22 cellular contexts compared by ENCODE assay signal in genomic region chr9:10130061-10130675, GRCh38.
"Had no signal": no experiment of that assay in that cellular context is flagged by ENCODE, and none has a peak within 500 bp of the region (broad histone marks: within the 10 kb centered on the region; RNA-seq: fewer than 3 reads in every experiment).

No MANE protein-coding gene starts in this region.

- H3K27ac ChIP-seq: esophagus muscularis mucosa, spleen, tibial nerve had no signal

- H3K36me3 Mint-ChIP-seq: activated naive CD4-positive, alpha-beta T cell treated with anti-CD3 and anti-CD28 coated beads, Interleukin-2, amount 50 U/mL, for 24 hours; naive thymus-derived CD8-positive, alpha-beta T cell; WTC11 had no signal

- H3K27me3 Mint-ChIP-seq: activated CD4-positive, alpha-beta T cell treated with anti-CD3 and anti-CD28 coated beads, Interleukin-2, amount 10 ng/mL, durations not matched to agents 7 days and 5 days; activated CD8-positive, alpha-beta T cell treated with anti-CD3 and anti-CD28 coated beads for 36 hours; activated naive CD4-positive, alpha-beta T cell treated with anti-CD3 and anti-CD28 coated beads, Interleukin-2, amount 50 U/mL, for 24 hours; activated naive CD8-positive, alpha-beta T cell treated with anti-CD3 and anti-CD28 coated beads, Interleukin-2, amount 50 U/mL, for 24 hours; activated T-helper 17 cell treated with anti-CD3 and anti-CD28 coated beads, Interleukin-2, amount 50 U/mL, for 72 hours; naive thymus-derived CD8-positive, alpha-beta T cell had no signal

- H3K4me3 Mint-ChIP-seq: activated CD4-positive, alpha-beta T cell treated with anti-CD3 and anti-CD28 coated beads, Interleukin-2, amount 10 ng/mL, durations not matched to agents 7 days and 5 days; activated CD8-positive, alpha-beta T cell treated with anti-CD3 and anti-CD28 coated beads for 36 hours; activated naive CD4-positive, alpha-beta T cell treated with anti-CD3 and anti-CD28 coated beads, Interleukin-2, amount 50 U/mL, for 24 hours; activated naive CD8-positive, alpha-beta T cell treated with anti-CD3 and anti-CD28 coated beads, Interleukin-2, amount 50 U/mL, for 24 hours; activated T-cell treated with anti-CD3 and anti-CD28 coated beads, Interleukin-2, amount 50 U/mL, for 4 hours; activated T-helper 17 cell treated with anti-CD3 and anti-CD28 coated beads, Interleukin-2, amount 50 U/mL, for 72 hours; naive thymus-derived CD8-positive, alpha-beta T cell; neural crest cell; WTC11 had no signal

- DNase-seq: activated CD4-positive, alpha-beta T cell treated with anti-CD3 and anti-CD28 coated beads for 1 hour; activated CD4-positive, alpha-beta T cell treated with anti-CD3 and anti-CD28 coated beads, Interleukin-2, amount 10 ng/mL, durations not matched to agents 7 days and 5 days; activated CD8-positive, alpha-beta T cell treated with anti-CD3 and anti-CD28 coated beads for 36 hours; activated gamma-delta T cell treated with Interleukin-2 at 50 U/mL for 16 hours; activated naive CD8-positive, alpha-beta T cell treated with anti-CD3 and anti-CD28 coated beads, Interleukin-2, amount 50 U/mL, for 24 hours; activated T-cell treated with anti-CD3 and anti-CD28 coated beads, Interleukin-2, amount 50 U/mL, for 4 hours; caudate nucleus; foreskin fibroblast; head of caudate nucleus; hippocampal formation; naive thymus-derived CD8-positive, alpha-beta T cell; occipital lobe; right cardiac atrium; spleen; stimulated activated naive CD4-positive, alpha-beta T cell; T-helper 2 cell had no signal

- H3K27ac Mint-ChIP-seq: activated CD4-positive, alpha-beta T cell treated with anti-CD3 and anti-CD28 coated beads, Interleukin-2, amount 10 ng/mL, durations not matched to agents 7 days and 5 days; activated CD8-positive, alpha-beta T cell treated with anti-CD3 and anti-CD28 coated beads for 36 hours; activated naive CD4-positive, alpha-beta T cell treated with anti-CD3 and anti-CD28 coated beads, Interleukin-2, amount 50 U/mL, for 24 hours; activated naive CD8-positive, alpha-beta T cell treated with anti-CD3 and anti-CD28 coated beads, Interleukin-2, amount 50 U/mL, for 24 hours; activated T-helper 17 cell treated with anti-CD3 and anti-CD28 coated beads, Interleukin-2, amount 50 U/mL, for 72 hours; naive thymus-derived CD8-positive, alpha-beta T cell; WTC11 had no signal

- H3K4me3 ChIP-seq: esophagus muscularis mucosa, spleen, tibial nerve had no signal

- H3K9me3 ChIP-seq: esophagus muscularis mucosa, tibial nerve had no signal

- H3K4me1 Mint-ChIP-seq: activated CD4-positive, alpha-beta T cell treated with anti-CD3 and anti-CD28 coated beads, Interleukin-2, amount 10 ng/mL, durations not matched to agents 7 days and 5 days; activated naive CD4-positive, alpha-beta T cell treated with anti-CD3 and anti-CD28 coated beads, Interleukin-2, amount 50 U/mL, for 24 hours; activated naive CD8-positive, alpha-beta T cell treated with anti-CD3 and anti-CD28 coated beads, Interleukin-2, amount 50 U/mL, for 24 hours; activated T-helper 17 cell treated with anti-CD3 and anti-CD28 coated beads, Interleukin-2, amount 50 U/mL, for 72 hours; naive thymus-derived CD8-positive, alpha-beta T cell had no signal

- H3K9me3 Mint-ChIP-seq: activated CD4-positive, alpha-beta T cell treated with anti-CD3 and anti-CD28 coated beads, Interleukin-2, amount 10 ng/mL, durations not matched to agents 7 days and 5 days; activated naive CD4-positive, alpha-beta T cell treated with anti-CD3 and anti-CD28 coated beads, Interleukin-2, amount 50 U/mL, for 24 hours; WTC11 had no signal

- H3K27me3 ChIP-seq: esophagus muscularis mucosa, spleen, tibial nerve had no signal
